14 cellular contexts compared by ENCODE assay signal in genomic region chr19:29610213-29610573, GRCh38. TPM values are rescaled to one million over a fixed set of nuclear protein-coding genes. Genes with fewer than 3 reads are reported as not detected.
DNase-seq lines count a peak whose midpoint lies in the region; ATAC-seq and TF ChIP-seq lines count a peak whose summit lies in the region.
"Had no signal": no experiment of that assay in that cellular context is flagged by ENCODE, and none has a peak within 500 bp of the region (broad histone marks: within the 10 kb centered on the region; RNA-seq: fewer than 3 reads in every experiment).

No MANE protein-coding gene starts in this region.

- intact Hi-C loops in activated CD4-positive, alpha-beta T cell treated with anti-CD3 and anti-CD28 coated beads for 36 hours (cut with DNase I, micrococcal nuclease) = loop anchor here (1.0 to 10.0 kb wide), 5 partner anchors 55 to 235 kb away; partner anchors contain the start of gene PLEKHF1 (in 2 of the 2)
- intact Hi-C loops in activated T-helper 2 cell treated with anti-CD3 and anti-CD28 coated beads, Interferon-gamma antibody, Interleukin-2, Interleukin-4, amounts not matched to agents 10 μg/mL and 5 μg/mL and 100 μg/mL, durations not matched to agents 14 hours and 24 hours and 36 hours (cut with micrococcal nuclease) = loop anchor here (1.0 to 2.0 kb wide), 4 partner anchors 51 to 106 kb away; no protein-coding TSS in a partner anchor

- ATAC-seq in activated CD4-positive, alpha-beta T cell treated with anti-CD3 and anti-CD28 coated beads for 36 hours = no peak
- no peak for ATAC-seq in natural killer cell treated with Interleukin-12 subunit alpha and Interleukin-12 subunit beta and Interleukin-15 and Interleukin-18, amount 100 ng/mL, for 72 hours
- no peak for ATAC-seq in stimulated activated memory B cell treated with anti-CD40 and anti-IgM and Interleukin-4, amounts not matched to agents 10 μg/mL and 1 μg/mL and 100 μg/mL, for 72 hours

- no peaks in the 10 kb centered on the region for H3K9me3 Mint-ChIP-seq in activated CD4-positive, alpha-beta T cell treated with anti-CD3 and anti-CD28 coated beads for 36 hours (ENCODE audit: low read depth)
- no peaks in the 10 kb centered on the region for H3K9me3 Mint-ChIP-seq in activated T-helper 2 cell treated with anti-CD3 and anti-CD28 coated beads, Interferon-gamma antibody, Interleukin-2, Interleukin-4, amounts not matched to agents 10 μg/mL and 5 μg/mL and 100 μg/mL, durations not matched to agents 14 hours and 24 hours and 36 hours
- no peaks in the 10 kb centered on the region for H3K9me3 Mint-ChIP-seq in natural killer cell treated with Interleukin-12 subunit alpha and Interleukin-12 subunit beta and Interleukin-15 and Interleukin-18, amount 100 ng/mL, for 72 hours
- no peaks in the 10 kb centered on the region for H3K9me3 Mint-ChIP-seq in stimulated activated memory B cell treated with anti-CD40 and anti-IgM and Interleukin-4, amounts not matched to agents 10 μg/mL and 1 μg/mL and 100 μg/mL, for 72 hours
- H3K9me3 Mint-ChIP-seq: activated naive CD8-positive, alpha-beta T cell treated with anti-CD3 and anti-CD28 coated beads, Interleukin-2, amount 10 ng/mL, durations not matched to agents 7 days and 5 days had no signal

- CTCF ChIA-PET in activated CD4-positive, alpha-beta T cell treated with anti-CD3 and anti-CD28 coated beads for 36 hours (lab: Charles Lee) = interaction anchor here (0.8 to 8.9 kb wide), 30 partner anchors 10 to 346 kb away, joined by 3 to 130 read pairs (median 5); partner anchors contain the start of genes C19orf12 and PLEKHF1
- CTCF ChIA-PET in SK-N-SH (lab: Yijun Ruan, JAX) = interaction anchor here (0.6 to 6.8 kb wide), 36 partner anchors 9 to 1244 kb away, joined by 3 to 137 read pairs (median 6); partner anchors contain the start of genes C19orf12 and PLEKHF1

- peaks cover 0 to 6% of the 10 kb centered on the region in 2 experiments; a peak in 2 of 4 replicates for H3K4me1 ChIP-seq in SK-N-SH (ENCODE audit: control insufficient read depth in 1 of 2, insufficient read depth in 2 of 2, low read depth in 1 of 2, low read length in 1 of 2)

- peak overlapping the region; percentile 55 for H3K27ac Mint-ChIP-seq in activated CD4-positive, alpha-beta T cell treated with anti-CD3 and anti-CD28 coated beads for 36 hours
- H3K27ac Mint-ChIP-seq in activated T-helper 2 cell treated with anti-CD3 and anti-CD28 coated beads, Interferon-gamma antibody, Interleukin-2, Interleukin-4, amounts not matched to agents 10 μg/mL and 5 μg/mL and 100 μg/mL, durations not matched to agents 14 hours and 24 hours and 36 hours = peak overlapping the region; percentile 22
- peak overlapping the region; percentile 79 to 87 for H3K27ac Mint-ChIP-seq in natural killer cell treated with Interleukin-12 subunit alpha and Interleukin-12 subunit beta and Interleukin-15 and Interleukin-18, amount 100 ng/mL, for 72 hours
- H3K27ac Mint-ChIP-seq in stimulated activated memory B cell treated with anti-CD40 and anti-IgM and Interleukin-4, amounts not matched to agents 10 μg/mL and 1 μg/mL and 100 μg/mL, for 72 hours = peak overlapping the region; percentile 83
- H3K27ac Mint-ChIP-seq: activated naive CD8-positive, alpha-beta T cell treated with anti-CD3 and anti-CD28 coated beads, Interleukin-2, amount 10 ng/mL, durations not matched to agents 7 days and 5 days had no signal

- H2AFZ ChIP-seq in SK-N-SH (ENCODE audit: low read depth) = no peak overlapping the region

- H3F3A ChIP-seq in SK-N-SH (replicated peaks; ENCODE audit: insufficient read depth) = no peaks in the 10 kb centered on the region

- H3K79me2 ChIP-seq in SK-N-SH (ENCODE audit: insufficient read depth) = peaks cover 16% of the 10 kb centered on the region

- no peaks in the 10 kb centered on the region for H3K9me2 ChIP-seq in SK-N-SH

- no peaks in the 10 kb centered on the region for H3K27me3 ChIP-seq in SK-N-SH (ENCODE audit: insufficient read depth)
- H3K27me3 ChIP-seq: heart right ventricle, pancreas, right lobe of liver had no signal

- H4K20me1 ChIP-seq in SK-N-SH (ENCODE audit: insufficient read depth) = no peaks in the 10 kb centered on the region

- TF ChIP-seq RAD21 in SK-N-SH (IDR thresholded peaks at IDR 0.05; ENCODE audit: low read length) = no peak

- no peak overlapping the region for H3K4me3 ChIP-seq in SK-N-SH (ENCODE audit: low read depth in 2 of 2, low read length in 1 of 2)
- H3K4me3 ChIP-seq: GM12878, heart right ventricle, pancreas, right lobe of liver had no signal

- no peak for TF ChIP-seq CTCF in SK-N-SH (IDR thresholded peaks at IDR 0.05)

- no peaks in the 10 kb centered on the region for H3K27me3 Mint-ChIP-seq in activated CD4-positive, alpha-beta T cell treated with anti-CD3 and anti-CD28 coated beads for 36 hours
- H3K27me3 Mint-ChIP-seq in activated T-helper 2 cell treated with anti-CD3 and anti-CD28 coated beads, Interferon-gamma antibody, Interleukin-2, Interleukin-4, amounts not matched to agents 10 μg/mL and 5 μg/mL and 100 μg/mL, durations not matched to agents 14 hours and 24 hours and 36 hours (ENCODE audit: low read depth) = no peaks in the 10 kb centered on the region
- H3K27me3 Mint-ChIP-seq in natural killer cell treated with Interleukin-12 subunit alpha and Interleukin-12 subunit beta and Interleukin-15 and Interleukin-18, amount 100 ng/mL, for 72 hours = no peaks in the 10 kb centered on the region
- H3K27me3 Mint-ChIP-seq in stimulated activated memory B cell treated with anti-CD40 and anti-IgM and Interleukin-4, amounts not matched to agents 10 μg/mL and 1 μg/mL and 100 μg/mL, for 72 hours = no peaks in the 10 kb centered on the region
- H3K27me3 Mint-ChIP-seq: activated naive CD8-positive, alpha-beta T cell treated with anti-CD3 and anti-CD28 coated beads, Interleukin-2, amount 10 ng/mL, durations not matched to agents 7 days and 5 days had no signal

- POLR2A ChIA-PET in activated CD4-positive, alpha-beta T cell treated with anti-CD3 and anti-CD28 coated beads for 36 hours (lab: Charles Lee) = interaction anchor here (0.9 to 1.1 kb wide), 3 partner anchors 63 to 108 kb away, joined by 3 to 4 read pairs (median 3); no protein-coding TSS in a partner anchor
- POLR2A ChIA-PET in SK-N-SH (lab: Yijun Ruan, JAX) = interaction anchor here (1.9 kb wide), 1 partner anchor 106 kb away, joined by 5 read pairs; no protein-coding TSS in a partner anchor

- no peak overlapping the region for H3K9ac ChIP-seq in SK-N-SH

- H3K4me3 Mint-ChIP-seq in activated CD4-positive, alpha-beta T cell treated with anti-CD3 and anti-CD28 coated beads for 36 hours = no peak overlapping the region
- H3K4me3 Mint-ChIP-seq in activated T-helper 2 cell treated with anti-CD3 and anti-CD28 coated beads, Interferon-gamma antibody, Interleukin-2, Interleukin-4, amounts not matched to agents 10 μg/mL and 5 μg/mL and 100 μg/mL, durations not matched to agents 14 hours and 24 hours and 36 hours (ENCODE audit: low read depth) = no peak overlapping the region
- peak overlapping the region; percentile 61 for H3K4me3 Mint-ChIP-seq in natural killer cell treated with Interleukin-12 subunit alpha and Interleukin-12 subunit beta and Interleukin-15 and Interleukin-18, amount 100 ng/mL, for 72 hours
- no peak overlapping the region for H3K4me3 Mint-ChIP-seq in stimulated activated memory B cell treated with anti-CD40 and anti-IgM and Interleukin-4, amounts not matched to agents 10 μg/mL and 1 μg/mL and 100 μg/mL, for 72 hours
- H3K4me3 Mint-ChIP-seq: activated naive CD8-positive, alpha-beta T cell treated with anti-CD3 and anti-CD28 coated beads, Interleukin-2, amount 10 ng/mL, durations not matched to agents 7 days and 5 days had no signal

- no peak for TF ChIP-seq EP300 in SK-N-SH (IDR thresholded peaks at IDR 0.05; ENCODE audit: borderline replicate concordance in 1 of 2, low read depth in 1 of 2, low read length in 1 of 2)

- peaks cover 12% of the 10 kb centered on the region for H3K4me1 Mint-ChIP-seq in activated CD4-positive, alpha-beta T cell treated with anti-CD3 and anti-CD28 coated beads for 36 hours
- peaks cover 9% of the 10 kb centered on the region for H3K4me1 Mint-ChIP-seq in activated T-helper 2 cell treated with anti-CD3 and anti-CD28 coated beads, Interferon-gamma antibody, Interleukin-2, Interleukin-4, amounts not matched to agents 10 μg/mL and 5 μg/mL and 100 μg/mL, durations not matched to agents 14 hours and 24 hours and 36 hours (ENCODE audit: low read depth)
- H3K4me1 Mint-ChIP-seq in natural killer cell treated with Interleukin-12 subunit alpha and Interleukin-12 subunit beta and Interleukin-15 and Interleukin-18, amount 100 ng/mL, for 72 hours (ENCODE audit: low read depth in 2 of 2) = peaks cover 26 to 41% of the 10 kb centered on the region in 2 donors
- H3K4me1 Mint-ChIP-seq in stimulated activated memory B cell treated with anti-CD40 and anti-IgM and Interleukin-4, amounts not matched to agents 10 μg/mL and 1 μg/mL and 100 μg/mL, for 72 hours = peaks cover 35% of the 10 kb centered on the region

- 75% methylated on average over 21 of the region's 22 CpGs for WGBS in SK-N-SH (ENCODE audit: low lambda C conversion rate)

- no peak overlapping the region for H3K27ac ChIP-seq in SK-N-SH (ENCODE audit: low read depth in 2 of 2, low read length in 1 of 2)
- H3K27ac ChIP-seq: heart right ventricle, pancreas, right lobe of liver, WERI-Rb-1 had no signal

- no peak overlapping the region for H3K4me2 ChIP-seq in SK-N-SH

- peaks cover 54% of the 10 kb centered on the region for H3K36me3 Mint-ChIP-seq in activated CD4-positive, alpha-beta T cell treated with anti-CD3 and anti-CD28 coated beads for 36 hours (ENCODE audit: low read depth)
- H3K36me3 Mint-ChIP-seq in activated T-helper 2 cell treated with anti-CD3 and anti-CD28 coated beads, Interferon-gamma antibody, Interleukin-2, Interleukin-4, amounts not matched to agents 10 μg/mL and 5 μg/mL and 100 μg/mL, durations not matched to agents 14 hours and 24 hours and 36 hours (ENCODE audit: low read depth) = peaks cover 57% of the 10 kb centered on the region
- peaks cover 26% of the 10 kb centered on the region for H3K36me3 Mint-ChIP-seq in natural killer cell treated with Interleukin-12 subunit alpha and Interleukin-12 subunit beta and Interleukin-15 and Interleukin-18, amount 100 ng/mL, for 72 hours
- H3K36me3 Mint-ChIP-seq in stimulated activated memory B cell treated with anti-CD40 and anti-IgM and Interleukin-4, amounts not matched to agents 10 μg/mL and 1 μg/mL and 100 μg/mL, for 72 hours = peaks cover 41% of the 10 kb centered on the region

- no peak for DNase-seq in activated CD4-positive, alpha-beta T cell treated with anti-CD3 and anti-CD28 coated beads for 36 hours
- no peak for DNase-seq in activated CD4-positive, alpha-beta T cell treated with anti-CD3 and anti-CD28 coated beads, Interleukin-2, amount 50 U/mL, for 1 hour
- no peak for DNase-seq in activated T-helper 2 cell treated with anti-CD3 and anti-CD28 coated beads, Interferon-gamma antibody, Interleukin-2, Interleukin-4, amounts not matched to agents 10 μg/mL and 5 μg/mL and 100 μg/mL, durations not matched to agents 14 hours and 24 hours and 36 hours (ENCODE audit: low spot score)
- DNase-seq in natural killer cell treated with Interleukin-12 subunit alpha and Interleukin-12 subunit beta and Interleukin-15 and Interleukin-18, amount 100 ng/mL, for 72 hours (ENCODE audit: low spot score) = no peak
- DNase-seq in NCI-H69 (lab: John Stamatoyannopoulos, UW) = no peak
- DNase-seq in SK-N-SH = no peak
- no peak for DNase-seq in dedifferentiated amniotic fluid mesenchymal stem cell (ENCODE audit: extremely low spot score)

- H3K9me3 ChIP-seq in SK-N-SH = no peaks in the 10 kb centered on the region
- H3K9me3 ChIP-seq: heart right ventricle, pancreas, right lobe of liver had no signal

- H3K36me3 ChIP-seq in SK-N-SH (replicated peaks in 1 of 2; ENCODE audit: control insufficient read depth in 1 of 2, insufficient read depth in 2 of 2, low read length in 1 of 2) = peaks cover 20 to 56% of the 10 kb centered on the region in 2 experiments

RNA-seq across cellular contexts. Expression of gene POP4, which starts 4.1 kb away (rescaled TPM):
- total RNA-seq in activated CD4-positive, alpha-beta T cell treated with anti-CD3 and anti-CD28 coated beads for 36 hours = 100 to 1,000 TPM; 101 to 136 TPM
- 104 and 105 TPM in 2 replicates for total RNA-seq in activated T-helper 2 cell treated with anti-CD3 and anti-CD28 coated beads, Interferon-gamma antibody, Interleukin-2, Interleukin-4, amounts not matched to agents 10 μg/mL and 5 μg/mL and 100 μg/mL, durations not matched to agents 14 hours and 24 hours and 36 hours
- total RNA-seq in natural killer cell treated with Interleukin-12 subunit alpha and Interleukin-12 subunit beta and Interleukin-15 and Interleukin-18, amount 100 ng/mL, for 72 hours = 100 to 1,000 TPM in 1 of 2 donors, 10 to 100 TPM in 1; 94.3 to 108 TPM
- 67.7 and 75.4 TPM in 2 replicates for polyA plus RNA-seq in SK-N-SH (2012; rRNA removed)
- polyA plus RNA-seq in SK-N-SH (2012; cell fraction: cytosol; rRNA removed) = 64.9 and 76.8 TPM in 2 replicates
- 80.4 and 105 TPM in 2 replicates for polyA plus RNA-seq in SK-N-SH (2012; cell fraction: nucleus; rRNA removed)

RNA-seq across cellular contexts. Expression of gene PLEKHF1, which starts 55.1 kb away (rescaled TPM):
- 10 to 100 TPM; 25.4 to 26.6 TPM for total RNA-seq in activated CD4-positive, alpha-beta T cell treated with anti-CD3 and anti-CD28 coated beads for 36 hours
- 28.0 and 30.3 TPM in 2 replicates for total RNA-seq in activated T-helper 2 cell treated with anti-CD3 and anti-CD28 coated beads, Interferon-gamma antibody, Interleukin-2, Interleukin-4, amounts not matched to agents 10 μg/mL and 5 μg/mL and 100 μg/mL, durations not matched to agents 14 hours and 24 hours and 36 hours
- 10 to 100 TPM; 15.6 to 17.7 TPM for total RNA-seq in natural killer cell treated with Interleukin-12 subunit alpha and Interleukin-12 subunit beta and Interleukin-15 and Interleukin-18, amount 100 ng/mL, for 72 hours
- polyA plus RNA-seq in SK-N-SH (2012; rRNA removed) = 3.9 TPM in 2 replicates
- polyA plus RNA-seq in SK-N-SH (2012; cell fraction: cytosol; rRNA removed) = 1.4 and 2.3 TPM in 2 replicates
- 6.4 and 8.0 TPM in 2 replicates for polyA plus RNA-seq in SK-N-SH (2012; cell fraction: nucleus; rRNA removed)

Comparison
In these comparisons a context has a peak if more than half of its experiments do, and no peak if none do; other contexts are left out.
1. H3K27ac Mint-ChIP-seq: peak in every context shown above with its lines; median percentile 83 in natural killer cell treated with Interleukin-12 subunit alpha and Interleukin-12 subunit beta and Interleukin-15 and Interleukin-18, amount 100 ng/mL, for 72 hours; 83 in stimulated activated memory B cell treated with anti-CD40 and anti-IgM and Interleukin-4, amounts not matched to agents 10 μg/mL and 1 μg/mL and 100 μg/mL, for 72 hours; 55 in activated CD4-positive, alpha-beta T cell treated with anti-CD3 and anti-CD28 coated beads for 36 hours; 22 in activated T-helper 2 cell treated with anti-CD3 and anti-CD28 coated beads, Interferon-gamma antibody, Interleukin-2, Interleukin-4, amounts not matched to agents 10 μg/mL and 5 μg/mL and 100 μg/mL, durations not matched to agents 14 hours and 24 hours and 36 hours.